ENCODE assay signal across 1 cellular context in the genomic region with DNA sequence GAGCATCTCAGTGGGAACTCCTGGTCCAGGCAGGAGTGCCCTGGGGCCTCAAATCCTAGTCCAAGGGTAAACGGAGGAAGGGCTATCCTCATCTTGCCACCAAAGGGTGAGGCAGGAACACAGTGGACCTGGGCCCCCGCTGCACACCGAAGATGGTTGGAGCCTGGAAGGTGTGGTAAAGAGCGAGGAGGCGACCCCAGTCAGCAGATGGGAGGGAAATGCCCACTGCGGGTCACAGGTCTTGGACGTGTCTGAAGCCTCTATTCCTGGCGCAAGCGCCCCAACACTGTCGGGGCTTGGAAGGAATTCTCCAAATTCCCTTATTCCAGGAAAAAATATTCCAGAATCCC.
TF ChIP-seq lines count a peak whose summit lies in the region.

No MANE protein-coding gene starts in this region.

TF ChIP-seq in IMR-90, 13 proteins besides CTCF, POLR2A, EP300 and RAD21:
- TF ChIP-seq CHD1 (IDR thresholded peaks at IDR 0.05; ENCODE audit: low read depth, low read length) (no peak), RCOR1 (IDR thresholded peaks at IDR 0.05; ENCODE audit: insufficient replicate concordance, low read length) (no peak), RFX5 (IDR thresholded peaks at IDR 0.05; ENCODE audit: low read depth, low read length) (no peak), BHLHE40 (IDR thresholded peaks at IDR 0.05; ENCODE audit: low read depth, low read length) (no peak), MAFK (IDR thresholded peaks at IDR 0.05; ENCODE audit: low read depth, low read length) (no peak), MXI1 (IDR thresholded peaks at IDR 0.05; ENCODE audit: borderline replicate concordance, low read depth, low read length) (no peak), SMC3 (IDR thresholded peaks at IDR 0.05; ENCODE audit: low read depth, low read length) (no peak), NFE2L2 (IDR thresholded peaks at IDR 0.05; ENCODE audit: low read depth, low read length) (no peak), CEBPB (IDR thresholded peaks at IDR 0.05; ENCODE audit: low read depth, low read length) (no peak), MAZ (IDR thresholded peaks at IDR 0.05; ENCODE audit: borderline replicate concordance, low read depth, low read length) (no peak), FOS (IDR thresholded peaks at IDR 0.05; ENCODE audit: low read depth, low read length) (no peak)
- TF ChIP-seq, protein P1, sequence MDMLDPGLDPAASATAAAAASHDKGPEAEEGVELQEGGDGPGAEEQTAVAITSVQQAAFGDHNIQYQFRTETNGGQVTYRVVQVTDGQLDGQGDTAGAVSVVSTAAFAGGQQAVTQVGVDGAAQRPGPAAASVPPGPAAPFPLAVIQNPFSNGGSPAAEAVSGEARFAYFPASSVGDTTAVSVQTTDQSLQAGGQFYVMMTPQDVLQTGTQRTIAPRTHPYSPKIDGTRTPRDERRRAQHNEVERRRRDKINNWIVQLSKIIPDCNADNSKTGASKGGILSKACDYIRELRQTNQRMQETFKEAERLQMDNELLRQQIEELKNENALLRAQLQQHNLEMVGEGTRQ (IDR thresholded peaks at IDR 0.05; ENCODE audit: low read depth, low read length), result no peak
- TF ChIP-seq, protein P2, sequence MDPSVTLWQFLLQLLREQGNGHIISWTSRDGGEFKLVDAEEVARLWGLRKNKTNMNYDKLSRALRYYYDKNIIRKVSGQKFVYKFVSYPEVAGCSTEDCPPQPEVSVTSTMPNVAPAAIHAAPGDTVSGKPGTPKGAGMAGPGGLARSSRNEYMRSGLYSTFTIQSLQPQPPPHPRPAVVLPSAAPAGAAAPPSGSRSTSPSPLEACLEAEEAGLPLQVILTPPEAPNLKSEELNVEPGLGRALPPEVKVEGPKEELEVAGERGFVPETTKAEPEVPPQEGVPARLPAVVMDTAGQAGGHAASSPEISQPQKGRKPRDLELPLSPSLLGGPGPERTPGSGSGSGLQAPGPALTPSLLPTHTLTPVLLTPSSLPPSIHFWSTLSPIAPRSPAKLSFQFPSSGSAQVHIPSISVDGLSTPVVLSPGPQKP (IDR thresholded peaks at IDR 0.05; ENCODE audit: borderline replicate concordance, low read depth, low read length), result no peak
